Comparison of ENCODE assay signal across 10 cellular contexts in genomic region chr3:25156526-25157075, GRCh38.
A peak's percentile ranks its signal among the peaks of the same experiment; 100 is the strongest.
DNase-seq lines count a peak whose midpoint lies in the region; ATAC-seq and TF ChIP-seq lines count a peak whose summit lies in the region.
"Had no signal": no experiment of that assay in that cellular context is flagged by ENCODE, and none has a peak within 500 bp of the region (broad histone marks: within the 10 kb centered on the region; RNA-seq: fewer than 3 reads in every experiment).

No MANE protein-coding gene starts in this region.

- H3K36me3 ChIP-seq in ES-I3 (ENCODE audit: insufficient read depth, low read length) (no peaks in the 10 kb centered on the region), adipocyte (ENCODE audit: control insufficient read depth, insufficient read depth, low read length, severe bottlenecking) (no peaks in the 10 kb centered on the region), heart right ventricle (no peaks in the 10 kb centered on the region)

- TF ChIP-seq CTCF in heart right ventricle (IDR thresholded peaks at IDR 0.05): no peak

- H3K4me1 ChIP-seq in ES-I3 (ENCODE audit: insufficient read depth, low read length) (peaks cover 47% of the 10 kb centered on the region), adipocyte (ENCODE audit: control insufficient read depth, insufficient read depth, low read length) (no peaks in the 10 kb centered on the region), heart right ventricle (peaks cover 0 to 21% (median 7%) of the 10 kb centered on the region in 9 donors)

- intact Hi-C loops in heart right ventricle (cut with DNase I): loop anchor here in 2 of 10 donors (10.0 kb wide), 2 partner anchors 112 to 268 kb away; partner anchors contain the start of gene RARB (in 1 of the 2)

- H3K4me3 ChIP-seq in adipocyte (ENCODE audit: low read length): no peak overlapping the region
- no peak overlapping the region for H3K4me3 ChIP-seq in heart right ventricle

- H3K9ac ChIP-seq in ES-I3 (ENCODE audit: low read depth, low read length) (peak overlapping the region; percentile 38), adipocyte (ENCODE audit: low read length) (no peak overlapping the region)

- peak overlapping the region in 4 of 10 donors; percentile 25 to 46 (median 32) for H3K27ac ChIP-seq in heart right ventricle

- no peaks in the 10 kb centered on the region for H3K9me3 ChIP-seq in ES-I3 (ENCODE audit: control insufficient read depth, insufficient read depth, low read length)
- H3K9me3 ChIP-seq in adipocyte (ENCODE audit: control insufficient read depth, low read length): no peaks in the 10 kb centered on the region
- H3K9me3 ChIP-seq in heart right ventricle: no peaks in the 10 kb centered on the region

- DNase-seq in adipocyte (ENCODE audit: low read depth): peak; percentile 88
- peak in 1 of 2 donors; percentile 5 for DNase-seq in heart right ventricle
- peak; percentile 67 for DNase-seq in pulmonary artery endothelial cell (ENCODE audit: low read depth, low spot score)
- DNase-seq in activated CD8-positive, alpha-beta memory T cell treated with anti-CD3 and anti-CD28 coated beads, Interleukin-2, amount 50 U/mL, for 4 hours: no peak
- DNase-seq in NCI-H345 treated with DMSO at 0.1 percent for 48 hours (lab: John Stamatoyannopoulos, UW; ENCODE audit: unreplicated experiment): no peak
- DNase-seq in activated naive CD4-positive, alpha-beta T cell (lab: John Stamatoyannopoulos, UW): no peak
- DNase-seq: NCI-H2029 treated with DMSO at 0.1 percent for 48 hours, T-helper 9 cell had no signal

- H3K27me3 ChIP-seq in adipocyte (replicated peaks; ENCODE audit: control insufficient read depth, insufficient read depth, low read length) (no peaks in the 10 kb centered on the region), heart right ventricle (no peaks in the 10 kb centered on the region)

- 53 to 62% methylated on average over 5 of the region's 5 CpGs for WGBS in heart right ventricle, 2 donors

- peak; percentile 62 to 97 (median 83) for ATAC-seq in heart right ventricle
- ATAC-seq in GM21717 (IDR thresholded peaks at IDR 0.05; ENCODE audit: unreplicated experiment): no peak

Comparison
In these comparisons a context has a peak if more than half of its experiments do, and no peak if none do; other contexts are left out.
1. DNase-seq: peak in adipocyte (single experiment) and pulmonary artery endothelial cell (single experiment); none in activated CD8-positive, alpha-beta memory T cell treated with anti-CD3 and anti-CD28 coated beads, Interleukin-2, amount 50 U/mL, for 4 hours (single experiment), NCI-H345 treated with DMSO at 0.1 percent for 48 hours (single experiment) and activated naive CD4-positive, alpha-beta T cell (0 of 4).